18 cellular contexts compared by ENCODE assay signal in genomic region chr4:112931001-112931400, GRCh38.
"Had no signal": no experiment of that assay in that cellular context is flagged by ENCODE, and none has a peak within 500 bp of the region (broad histone marks: within the 10 kb centered on the region; RNA-seq: fewer than 3 reads in every experiment).

No MANE protein-coding gene starts in this region.

- H3K36me3 ChIP-seq: brain microvascular endothelial cell, lower lobe of right lung, sigmoid colon, upper lobe of right lung had no signal

- H3K4me1 ChIP-seq: lower lobe of right lung, upper lobe of right lung had no signal

- H3K27me3 ChIP-seq: brain microvascular endothelial cell, sigmoid colon, upper lobe of right lung had no signal

- DNase-seq: activated CD4-positive, alpha-beta T cell treated with anti-CD3 and anti-CD28 coated beads, Interleukin-2, amount 10 ng/mL, durations not matched to agents 7 days and 5 days; activated CD8-positive, alpha-beta T cell treated with anti-CD3 and anti-CD28 coated beads, Interleukin-2, amount 10 ng/mL, durations not matched to agents 7 days and 5 days; activated naive CD4-positive, alpha-beta T cell treated with anti-CD3 and anti-CD28 coated beads for 36 hours; activated T-cell treated with anti-CD3 and anti-CD28 coated beads, Interleukin-2, amount 50 U/mL, for 24 hours; brain microvascular endothelial cell; central memory CD4-positive, alpha-beta T cell; erythroblast; foreskin melanocyte; lower lobe of right lung; midbrain; nucleus accumbens; sigmoid colon; stimulated activated CD4-positive, alpha-beta T cell treated with anti-CD3 and anti-CD28 coated beads, Interleukin-4, amount 100 ng/mL, for 4 hours; T-helper 2 cell; upper lobe of right lung had no signal

- H3K27ac ChIP-seq: brain microvascular endothelial cell, lower lobe of right lung, sigmoid colon, upper lobe of right lung had no signal

- H3K4me1 Mint-ChIP-seq: activated CD4-positive, alpha-beta T cell treated with anti-CD3 and anti-CD28 coated beads, Interleukin-2, amount 10 ng/mL, durations not matched to agents 7 days and 5 days had no signal

- H3K4me3 ChIP-seq: lower lobe of right lung, sigmoid colon, upper lobe of right lung had no signal

- H3K4me3 Mint-ChIP-seq: activated CD4-positive, alpha-beta T cell treated with anti-CD3 and anti-CD28 coated beads, Interleukin-2, amount 10 ng/mL, durations not matched to agents 7 days and 5 days; activated CD8-positive, alpha-beta T cell treated with anti-CD3 and anti-CD28 coated beads, Interleukin-2, amount 10 ng/mL, durations not matched to agents 7 days and 5 days; activated naive CD4-positive, alpha-beta T cell treated with anti-CD3 and anti-CD28 coated beads for 36 hours; activated T-cell treated with anti-CD3 and anti-CD28 coated beads, Interleukin-2, amount 50 U/mL, for 24 hours; nephron; stimulated activated memory B cell treated with anti-CD40 and anti-IgM and Interleukin-4, amounts not matched to agents 10 μg/mL and 1 μg/mL and 100 μg/mL, for 72 hours had no signal

- H3K27ac Mint-ChIP-seq: activated CD4-positive, alpha-beta T cell treated with anti-CD3 and anti-CD28 coated beads, Interleukin-2, amount 10 ng/mL, durations not matched to agents 7 days and 5 days; activated CD8-positive, alpha-beta T cell treated with anti-CD3 and anti-CD28 coated beads, Interleukin-2, amount 10 ng/mL, durations not matched to agents 7 days and 5 days; activated naive CD4-positive, alpha-beta T cell treated with anti-CD3 and anti-CD28 coated beads for 36 hours; activated T-cell treated with anti-CD3 and anti-CD28 coated beads, Interleukin-2, amount 50 U/mL, for 24 hours; nephron; stimulated activated memory B cell treated with anti-CD40 and anti-IgM and Interleukin-4, amounts not matched to agents 10 μg/mL and 1 μg/mL and 100 μg/mL, for 72 hours had no signal

- ATAC-seq: activated CD4-positive, CD25-positive, alpha-beta regulatory T cell treated with anti-CD3 and anti-CD28 coated beads, Interleukin-2, amount 50 U/mL, for 24 hours; activated CD8-positive, alpha-beta T cell treated with anti-CD3 and anti-CD28 coated beads, Interleukin-2, amount 10 ng/mL, durations not matched to agents 7 days and 5 days; lower lobe of right lung; stimulated activated memory B cell treated with anti-CD40 and anti-IgM and Interleukin-4, amounts not matched to agents 10 μg/mL and 1 μg/mL and 100 μg/mL, for 72 hours; upper lobe of right lung had no signal

- H3K9me3 Mint-ChIP-seq: activated CD4-positive, alpha-beta T cell treated with anti-CD3 and anti-CD28 coated beads, Interleukin-2, amount 10 ng/mL, durations not matched to agents 7 days and 5 days; activated naive CD4-positive, alpha-beta T cell treated with anti-CD3 and anti-CD28 coated beads for 36 hours; activated T-cell treated with anti-CD3 and anti-CD28 coated beads, Interleukin-2, amount 50 U/mL, for 24 hours; nephron; stimulated activated memory B cell treated with anti-CD40 and anti-IgM and Interleukin-4, amounts not matched to agents 10 μg/mL and 1 μg/mL and 100 μg/mL, for 72 hours had no signal

- H3K9me3 ChIP-seq: lower lobe of right lung, sigmoid colon, upper lobe of right lung had no signal

- H3K36me3 Mint-ChIP-seq: stimulated activated memory B cell treated with anti-CD40 and anti-IgM and Interleukin-4, amounts not matched to agents 10 μg/mL and 1 μg/mL and 100 μg/mL, for 72 hours had no signal
